ENCODE assay signal across 8 cellular contexts in genomic region chr20:4026093-4026601, GRCh38. TPM values are rescaled to one million over a fixed set of nuclear protein-coding genes. Genes with fewer than 3 reads are reported as not detected.
A peak's percentile ranks its signal among the peaks of the same experiment; 100 is the strongest.
DNase-seq lines count a peak whose midpoint lies in the region; ATAC-seq and TF ChIP-seq lines count a peak whose summit lies in the region.

No MANE protein-coding gene starts in this region.

- CTCF ChIA-PET in mammary epithelial cell (lab: Charles Lee; ENCODE audit: low non-redundant PET) = no interaction called here

- dilution Hi-C loops in mammary epithelial cell (cut with HindIII; ENCODE audit: low sequenced_read_pairs) = no loop called here

- H3K36me3 ChIP-seq in Loucy (ENCODE audit: insufficient read depth, low read length) (no peaks in the 10 kb centered on the region), mammary epithelial cell (ENCODE audit: insufficient read depth, low read length) (no peaks in the 10 kb centered on the region), left lung (no peaks in the 10 kb centered on the region)

- TF ChIP-seq CTCF in Loucy (conservative IDR thresholded peaks at IDR 0.05; ENCODE audit: low read length) (0 out of 2 replicates have a peak, but pooled peaks have one; percentile 18), mammary epithelial cell (conservative IDR thresholded peaks at IDR 0.05 in 1 of 2, IDR thresholded peaks at IDR 0.05 in 1 of 2; ENCODE audit: extremely low read depth in 1 of 2, insufficient read depth in 1 of 2, low read depth in 1 of 2, low read length in 2 of 2) (peak; percentile 32 to 50), left lung (IDR thresholded peaks at IDR 0.05) (peak; percentile 12 to 17)

- H3K79me2 ChIP-seq in Loucy (ENCODE audit: insufficient read depth, low read length) = no peaks in the 10 kb centered on the region
- no peaks in the 10 kb centered on the region for H3K79me2 ChIP-seq in mammary epithelial cell (ENCODE audit: insufficient read depth, low read length)

- DNase-seq in Ammon's horn (ENCODE audit: low spot score) (peak; percentile 60), mammary epithelial cell (peak; percentile 69), left lung (no peak), globus pallidus (ENCODE audit: low spot score) (no peak)
- DNase-seq in activated CD4-positive, alpha-beta T cell treated with anti-CD3 and anti-CD28 coated beads, Interleukin-2, amount 50 U/mL, for 48 hours = no peak
- no peak for DNase-seq in central memory CD4-positive, alpha-beta T cell

- H4K20me1 ChIP-seq in Loucy (ENCODE audit: insufficient read depth, low read length, poor library complexity, severe bottlenecking) = no peaks in the 10 kb centered on the region
- no peaks in the 10 kb centered on the region for H4K20me1 ChIP-seq in mammary epithelial cell (ENCODE audit: insufficient read depth, low read length)

- no TSS peak for BruUV-seq in mammary epithelial cell (replicated peaks; lab: Mats Ljungman, UMichigan)

- in situ Hi-C loops in mammary epithelial cell (cut with MboI; ENCODE audit: low sequenced_read_pairs in 2 of 2) = no loop called here

- H3K4me1 ChIP-seq in Loucy (ENCODE audit: insufficient read depth, low read length, poor library complexity, severe bottlenecking) (no peaks in the 10 kb centered on the region), mammary epithelial cell (ENCODE audit: insufficient read depth, low read length) (peaks cover 17% of the 10 kb centered on the region), left lung (peaks cover 0 to 17% of the 10 kb centered on the region in 2 donors)

- no peaks in the 10 kb centered on the region for H3K9me2 ChIP-seq in Loucy (replicated peaks; ENCODE audit: low read depth, low read length)

- H3K9me3 ChIP-seq in Loucy (ENCODE audit: insufficient read depth, low read depth, low read length) (no peaks in the 10 kb centered on the region), mammary epithelial cell (replicated peaks; ENCODE audit: insufficient read depth, low read length) (no peaks in the 10 kb centered on the region), left lung (no peaks in the 10 kb centered on the region)

- H3F3A ChIP-seq in Loucy (ENCODE audit: low read depth) = no peaks in the 10 kb centered on the region; the same call in 1 of the 2 replicates

- H3K27me3 ChIP-seq in Loucy (ENCODE audit: insufficient read depth, low read length, poor library complexity, severe bottlenecking) = no peaks in the 10 kb centered on the region
- H3K27me3 ChIP-seq in mammary epithelial cell (ENCODE audit: insufficient read depth, low read length) = peaks cover 2% of the 10 kb centered on the region
- H3K27me3 ChIP-seq in left lung = no peaks in the 10 kb centered on the region

- WGBS in mammary epithelial cell (ENCODE audit: low coverage, missing lambda C conversion rate) = 26% methylated on average over 4 of the region's 4 CpGs

- H3K4me2 ChIP-seq in Loucy (ENCODE audit: low read depth, low read length, poor library complexity, severe bottlenecking) (no peak overlapping the region), mammary epithelial cell (ENCODE audit: insufficient read depth, low read depth, low read length) (no peak overlapping the region)

- H2AFZ ChIP-seq in Loucy (ENCODE audit: low read length) = peak overlapping the region; percentile 54; the same call in 1 of the 2 replicates
- H2AFZ ChIP-seq in mammary epithelial cell (ENCODE audit: low read depth, low read length) = no peak overlapping the region

- ATAC-seq in left lung (peak; percentile 75), GM19351 (IDR thresholded peaks at IDR 0.05; ENCODE audit: unreplicated experiment) (no peak)

- H3K4me3 ChIP-seq in Loucy (ENCODE audit: low read length, poor library complexity, severe bottlenecking) = no peak overlapping the region
- H3K4me3 ChIP-seq in mammary epithelial cell (replicated peaks in 1 of 3; ENCODE audit: insufficient read depth in 1 of 3, low read depth in 2 of 3, low read length in 3 of 3) = no peak overlapping the region
- H3K4me3 ChIP-seq in left lung = no peak overlapping the region

- H3K9ac ChIP-seq in Loucy (ENCODE audit: low read depth, low read length, poor library complexity, severe bottlenecking) (no peak overlapping the region), mammary epithelial cell (ENCODE audit: insufficient read depth, low read length) (no peak overlapping the region)

- no peak overlapping the region for H3K27ac ChIP-seq in mammary epithelial cell (ENCODE audit: insufficient read depth, low read depth, low read length)
- no peak overlapping the region for H3K27ac ChIP-seq in left lung

- intact Hi-C loops in mammary epithelial cell (cut with micrococcal nuclease) = no loop called here
- intact Hi-C loops in left lung (cut with DNase I) = no loop called here

RNA-seq across cellular contexts. Expression of gene RNF24, which starts 10.8 kb away (rescaled TPM):
- total RNA-seq in mammary epithelial cell (10 to 100 TPM in 1 of 2 donors, 1 to 10 TPM in 1; 8.8 to 13.5 TPM), left lung (10 to 100 TPM; 27.4 to 46.2 TPM)
- polyA plus RNA-seq in mammary epithelial cell = 5.9 TPM
- 15.0 TPM for polyA minus RNA-seq in mammary epithelial cell

Comparison
In these comparisons a context has a peak if more than half of its experiments do, and no peak if none do; other contexts are left out.
1. DNase-seq: peak in Ammon's horn (single experiment) and mammary epithelial cell (single experiment); none in left lung (0 of 2), activated CD4-positive, alpha-beta T cell treated with anti-CD3 and anti-CD28 coated beads, Interleukin-2, amount 50 U/mL, for 48 hours (0 of 2), globus pallidus (single experiment) and central memory CD4-positive, alpha-beta T cell (single experiment).
2. Peak in every context shown above with its lines, with median percentiles within 50 percentile points of each other: CTCF ChIP-seq.